In the genomic region with DNA sequence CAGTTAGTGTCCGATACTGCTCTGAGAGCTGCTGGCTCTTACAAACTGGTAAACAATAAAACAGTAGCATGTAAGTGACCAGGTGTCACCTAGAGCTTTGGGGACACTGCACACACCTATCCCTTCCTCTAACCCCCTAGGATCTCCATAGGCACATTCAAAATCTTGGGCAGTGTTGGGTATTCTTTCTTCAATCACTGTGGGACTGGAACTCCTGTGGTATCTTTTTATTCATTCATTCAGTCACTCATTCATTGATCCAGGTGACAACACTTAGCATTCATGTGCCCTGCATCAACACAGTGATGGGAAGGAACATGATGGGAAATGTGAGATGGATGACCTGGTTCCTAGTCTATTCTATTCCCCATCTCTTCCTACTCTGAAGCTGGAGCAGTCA, we compare ENCODE assay signal across 8 cellular contexts.
"Had no signal": no experiment of that assay in that cellular context is flagged by ENCODE, and none has a peak within 500 bp of the region (broad histone marks: within the 10 kb centered on the region; RNA-seq: fewer than 3 reads in every experiment).

No MANE protein-coding gene starts in this region.

- H3K9ac ChIP-seq: KMS-11 had no signal

- FAIRE-seq: HepG2, HTR-8/SVneo, K562 had no signal

- H3K4me2 ChIP-seq: KMS-11 had no signal

- DNase-seq: IMR-90, KBM-7, KG1 had no signal

- ATAC-seq: HepG2, K562 had no signal

- H3K4me3 ChIP-seq: K562 had no signal

- H3K27ac ChIP-seq: HL-60, KMS-11 had no signal
